ENCODE assay signal across 1 cellular context in the genomic region with DNA sequence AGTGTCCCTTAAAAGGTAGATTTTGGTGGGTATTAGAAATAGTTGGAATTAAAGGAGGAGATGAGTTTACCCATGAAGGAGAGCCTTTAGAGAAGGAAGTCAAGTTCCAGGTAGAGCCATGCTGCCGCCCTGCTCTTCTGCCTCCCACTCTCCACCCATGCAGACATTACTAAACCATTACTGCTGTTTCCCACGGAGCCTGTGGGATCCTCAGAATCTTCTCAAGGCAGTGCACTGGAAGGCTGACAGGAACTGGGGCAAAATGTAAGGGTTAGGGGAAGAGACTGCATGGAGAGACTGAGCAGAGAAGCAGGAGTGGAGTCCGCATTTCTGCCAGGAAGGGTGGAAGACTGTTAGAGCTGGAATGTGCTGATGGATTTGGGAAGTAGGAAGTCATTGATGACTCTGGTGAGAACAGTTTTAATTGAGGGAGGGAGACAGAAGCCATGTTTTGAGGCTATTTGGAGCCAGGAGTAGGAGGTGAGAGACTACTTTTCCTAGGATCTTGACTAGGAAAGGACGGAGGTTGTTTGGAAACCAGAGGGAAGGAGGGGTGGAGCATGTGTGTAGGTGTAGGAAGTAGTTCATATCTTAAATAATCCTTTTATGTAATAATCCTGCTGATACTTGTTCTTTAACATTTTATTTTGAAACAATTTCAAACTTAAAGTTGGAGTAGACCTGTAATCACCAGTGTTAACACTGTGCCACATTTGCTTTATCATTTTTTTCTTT.
TF ChIP-seq lines count a peak whose summit lies in the region.

No MANE protein-coding gene starts in this region.

TF ChIP-seq in HepG2, 621 proteins besides CTCF, POLR2A, EP300 and RAD21 (continued from another document):
- TF ChIP-seq FOXA1 (IDR thresholded peaks at IDR 0.05): no peak
- TF ChIP-seq FOXA1 (CRISPR knock-in tag; IDR thresholded peaks at IDR 0.05): no peak
- TF ChIP-seq MIER2 (CRISPR knock-in tag; IDR thresholded peaks at IDR 0.05): no peak
- TF ChIP-seq, protein P1, sequence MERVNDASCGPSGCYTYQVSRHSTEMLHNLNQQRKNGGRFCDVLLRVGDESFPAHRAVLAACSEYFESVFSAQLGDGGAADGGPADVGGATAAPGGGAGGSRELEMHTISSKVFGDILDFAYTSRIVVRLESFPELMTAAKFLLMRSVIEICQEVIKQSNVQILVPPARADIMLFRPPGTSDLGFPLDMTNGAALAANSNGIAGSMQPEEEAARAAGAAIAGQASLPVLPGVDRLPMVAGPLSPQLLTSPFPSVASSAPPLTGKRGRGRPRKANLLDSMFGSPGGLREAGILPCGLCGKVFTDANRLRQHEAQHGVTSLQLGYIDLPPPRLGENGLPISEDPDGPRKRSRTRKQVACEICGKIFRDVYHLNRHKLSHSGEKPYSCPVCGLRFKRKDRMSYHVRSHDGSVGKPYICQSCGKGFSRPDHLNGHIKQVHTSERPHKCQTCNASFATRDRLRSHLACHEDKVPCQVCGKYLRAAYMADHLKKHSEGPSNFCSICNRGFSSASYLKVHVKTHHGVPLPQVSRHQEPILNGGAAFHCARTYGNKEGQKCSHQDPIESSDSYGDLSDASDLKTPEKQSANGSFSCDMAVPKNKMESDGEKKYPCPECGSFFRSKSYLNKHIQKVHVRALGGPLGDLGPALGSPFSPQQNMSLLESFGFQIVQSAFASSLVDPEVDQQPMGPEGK (CRISPR knock-in tag; IDR thresholded peaks at IDR 0.05): no peak
- TF ChIP-seq, protein P2, sequence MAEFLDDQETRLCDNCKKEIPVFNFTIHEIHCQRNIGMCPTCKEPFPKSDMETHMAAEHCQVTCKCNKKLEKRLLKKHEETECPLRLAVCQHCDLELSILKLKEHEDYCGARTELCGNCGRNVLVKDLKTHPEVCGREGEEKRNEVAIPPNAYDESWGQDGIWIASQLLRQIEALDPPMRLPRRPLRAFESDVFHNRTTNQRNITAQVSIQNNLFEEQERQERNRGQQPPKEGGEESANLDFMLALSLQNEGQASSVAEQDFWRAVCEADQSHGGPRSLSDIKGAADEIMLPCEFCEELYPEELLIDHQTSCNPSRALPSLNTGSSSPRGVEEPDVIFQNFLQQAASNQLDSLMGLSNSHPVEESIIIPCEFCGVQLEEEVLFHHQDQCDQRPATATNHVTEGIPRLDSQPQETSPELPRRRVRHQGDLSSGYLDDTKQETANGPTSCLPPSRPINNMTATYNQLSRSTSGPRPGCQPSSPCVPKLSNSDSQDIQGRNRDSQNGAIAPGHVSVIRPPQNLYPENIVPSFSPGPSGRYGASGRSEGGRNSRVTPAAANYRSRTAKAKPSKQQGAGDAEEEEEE (CRISPR knock-in tag; IDR thresholded peaks at IDR 0.05; ENCODE audit: borderline replicate concordance): no peak
